ENCODE assay signal across 19 cellular contexts in the genomic region with DNA sequence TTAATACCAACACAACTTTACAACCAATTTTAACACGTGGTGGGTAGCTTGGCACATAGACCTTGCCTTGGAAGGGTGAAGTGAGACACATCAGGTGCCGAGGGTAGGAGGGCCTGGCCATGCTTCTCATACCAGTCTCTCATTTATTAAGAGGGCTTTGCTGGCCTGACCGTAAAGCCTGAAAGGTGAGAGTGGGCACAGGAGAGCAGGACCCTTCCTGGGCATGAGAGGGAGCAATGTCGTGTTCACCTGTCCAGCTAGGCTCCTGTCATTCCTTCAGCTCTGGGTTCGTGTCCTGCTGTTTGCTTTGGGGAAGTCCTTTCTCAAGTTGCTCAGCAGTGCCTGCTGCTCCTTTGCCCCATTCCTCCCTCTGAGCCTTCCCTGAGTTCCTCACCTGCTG.
DNase-seq lines count a peak whose midpoint lies in the region; ATAC-seq and TF ChIP-seq lines count a peak whose summit lies in the region.
"Had no signal": no experiment of that assay in that cellular context is flagged by ENCODE, and none has a peak within 500 bp of the region (broad histone marks: within the 10 kb centered on the region; RNA-seq: fewer than 3 reads in every experiment).

No MANE protein-coding gene starts in this region.

- no peaks in the 10 kb centered on the region for H3K36me3 Mint-ChIP-seq in osteocyte (ENCODE audit: unreplicated experiment)
- H3K36me3 Mint-ChIP-seq in naive thymus-derived CD4-positive, alpha-beta T cell = no peaks in the 10 kb centered on the region
- H3K36me3 Mint-ChIP-seq: CD14-positive monocyte; CD4-positive, alpha-beta memory T cell; CD4-positive, CD25-positive, alpha-beta regulatory T cell; CD8-positive, alpha-beta memory T cell had no signal

- no peaks in the 10 kb centered on the region for H3K9me3 ChIP-seq in right atrium auricular region
- no peaks in the 10 kb centered on the region for H3K9me3 ChIP-seq in PC-3 (ENCODE audit: low read length)
- no peaks in the 10 kb centered on the region for H3K9me3 ChIP-seq in naive thymus-derived CD4-positive, alpha-beta T cell (ENCODE audit: control insufficient read depth in 2 of 3, low read length in 3 of 3)
- no peaks in the 10 kb centered on the region for H3K9me3 ChIP-seq in lower lobe of right lung
- H3K9me3 ChIP-seq: BE2C, BLaER1 had no signal

- ATAC-seq in left cardiac atrium (no peak), PC-3 (no peak), lower lobe of right lung (no peak)
- ATAC-seq in naive thymus-derived CD4-positive, alpha-beta T cell = no peak

- H3F3A ChIP-seq in PC-3 (ENCODE audit: low read length, unreplicated experiment) = no peaks in the 10 kb centered on the region

- H3K9me3 Mint-ChIP-seq in osteocyte (ENCODE audit: unreplicated experiment) = no peaks in the 10 kb centered on the region
- H3K9me3 Mint-ChIP-seq in naive thymus-derived CD4-positive, alpha-beta T cell = peaks cover 0 to 2% (median 0%) of the 10 kb centered on the region in 11 donors

- CTCF ChIA-PET in PC-3 (lab: Charles Lee) = no interaction called here
- CTCF ChIA-PET in naive thymus-derived CD4-positive, alpha-beta T cell (lab: Charles Lee) = no interaction called here

- no peaks in the 10 kb centered on the region for H3K9me2 ChIP-seq in PC-3 (replicated peaks; ENCODE audit: low read length)

- H3K9ac ChIP-seq in PC-3 (ENCODE audit: low read length) = no peak overlapping the region
- H3K9ac ChIP-seq: BLaER1 had no signal

- intact Hi-C loops in left cardiac atrium (cut with DNase I) = no loop called here
- intact Hi-C loops in PC-3 (cut with micrococcal nuclease) = no loop called here
- intact Hi-C loops in naive thymus-derived CD4-positive, alpha-beta T cell (cut with micrococcal nuclease) = no loop called here
- intact Hi-C loops in lower lobe of right lung (cut with DNase I) = no loop called here

- DNase-seq in right atrium auricular region (ENCODE audit: low spot score) (peak; percentile 46), left cardiac atrium (no peak), PC-3 (no peak), osteocyte (ENCODE audit: extremely low spot score, unreplicated experiment) (peak; percentile 49), lower lobe of right lung (no peak)
- DNase-seq in naive thymus-derived CD4-positive, alpha-beta T cell = no peak
- DNase-seq: 8988T; ACHN; BE2C; C1 segment of cervical spinal cord; Calu3; CD4-positive, alpha-beta memory T cell; CD4-positive, CD25-positive, alpha-beta regulatory T cell; CD8-positive, alpha-beta memory T cell; COR-L47; DMS79 treated with DMSO at 0.1 percent for 48 hours; GF-D8 had no signal

- no peak overlapping the region for H2AFZ ChIP-seq in PC-3 (ENCODE audit: low read length)

- H4K20me1 ChIP-seq in PC-3 (ENCODE audit: low read length) = no peaks in the 10 kb centered on the region
- H4K20me1 ChIP-seq: BLaER1 had no signal

- TF ChIP-seq CTCF in right atrium auricular region (IDR thresholded peaks at IDR 0.05) (no peak), PC-3 (conservative IDR thresholded peaks at IDR 0.05; ENCODE audit: low read depth, low read length) (no peak), osteocyte (IDR thresholded peaks at IDR 0.05) (no peak), lower lobe of right lung (IDR thresholded peaks at IDR 0.05) (no peak)

- H3K4me3 Mint-ChIP-seq in osteocyte (ENCODE audit: unreplicated experiment) = no peak overlapping the region
- H3K4me3 Mint-ChIP-seq in naive thymus-derived CD4-positive, alpha-beta T cell = no peak overlapping the region
- H3K4me3 Mint-ChIP-seq: CD14-positive monocyte; CD4-positive, alpha-beta memory T cell; CD4-positive, CD25-positive, alpha-beta regulatory T cell; CD8-positive, alpha-beta memory T cell had no signal

- H3K4me2 ChIP-seq in PC-3 (ENCODE audit: low read length) = no peak overlapping the region
- H3K4me2 ChIP-seq: BLaER1 had no signal

- POLR2A ChIA-PET in PC-3 (lab: Charles Lee; ENCODE audit: unreplicated experiment) = no interaction called here
- POLR2A ChIA-PET in naive thymus-derived CD4-positive, alpha-beta T cell (lab: Charles Lee) = no interaction called here

- no peaks in the 10 kb centered on the region for H3K27me3 Mint-ChIP-seq in osteocyte (ENCODE audit: unreplicated experiment)
- H3K27me3 Mint-ChIP-seq in naive thymus-derived CD4-positive, alpha-beta T cell = peaks cover 0 to 22% (median 0%) of the 10 kb centered on the region in 5 donors
- H3K27me3 Mint-ChIP-seq: CD4-positive, CD25-positive, alpha-beta regulatory T cell; CD8-positive, alpha-beta memory T cell had no signal

- H3K4me3 ChIP-seq in right atrium auricular region = no peak overlapping the region
- no peak overlapping the region for H3K4me3 ChIP-seq in PC-3 (ENCODE audit: low read length)
- H3K4me3 ChIP-seq in naive thymus-derived CD4-positive, alpha-beta T cell (ENCODE audit: low read length) = no peak overlapping the region
- H3K4me3 ChIP-seq in lower lobe of right lung = no peak overlapping the region
- H3K4me3 ChIP-seq: BLaER1 had no signal

- no peaks in the 10 kb centered on the region for H3K4me1 Mint-ChIP-seq in osteocyte (ENCODE audit: unreplicated experiment)
- peaks cover 0 to 1% (median 0%) of the 10 kb centered on the region in 7 donors for H3K4me1 Mint-ChIP-seq in naive thymus-derived CD4-positive, alpha-beta T cell
- H3K4me1 Mint-ChIP-seq: CD14-positive monocyte; CD4-positive, alpha-beta memory T cell; CD4-positive, CD25-positive, alpha-beta regulatory T cell; CD8-positive, alpha-beta memory T cell had no signal

- no peaks in the 10 kb centered on the region for H3K36me3 ChIP-seq in right atrium auricular region
- no peaks in the 10 kb centered on the region for H3K36me3 ChIP-seq in PC-3 (ENCODE audit: low read depth, low read length)
- no peaks in the 10 kb centered on the region for H3K36me3 ChIP-seq in naive thymus-derived CD4-positive, alpha-beta T cell (ENCODE audit: control insufficient read depth in 2 of 3, insufficient read depth in 3 of 3, low read length in 3 of 3)
- H3K36me3 ChIP-seq in lower lobe of right lung = no peaks in the 10 kb centered on the region
- H3K36me3 ChIP-seq: BE2C, BLaER1 had no signal

- H3K27me3 ChIP-seq in right atrium auricular region = no peaks in the 10 kb centered on the region
- no peaks in the 10 kb centered on the region for H3K27me3 ChIP-seq in PC-3 (ENCODE audit: low read length)
- H3K27me3 ChIP-seq in naive thymus-derived CD4-positive, alpha-beta T cell (ENCODE audit: control insufficient read depth in 2 of 2, insufficient read depth in 2 of 2, low read length in 2 of 2) = no peaks in the 10 kb centered on the region
- H3K27me3 ChIP-seq in lower lobe of right lung (ENCODE audit: low read depth) = no peaks in the 10 kb centered on the region
- H3K27me3 ChIP-seq: BE2C, BLaER1 had no signal

- H3K27ac Mint-ChIP-seq in osteocyte (ENCODE audit: unreplicated experiment) = no peak overlapping the region
- H3K27ac Mint-ChIP-seq in naive thymus-derived CD4-positive, alpha-beta T cell = no peak overlapping the region
- H3K27ac Mint-ChIP-seq: CD14-positive monocyte; CD4-positive, alpha-beta memory T cell; CD8-positive, alpha-beta memory T cell had no signal

- no TSS peak for BruUV-seq in PC-3 (replicated peaks; lab: Mats Ljungman, UMichigan)

- H3K27ac ChIP-seq in right atrium auricular region (no peak overlapping the region), PC-3 (ENCODE audit: low read length) (peak overlapping the region; percentile 75), lower lobe of right lung (no peak overlapping the region)
- H3K27ac ChIP-seq in naive thymus-derived CD4-positive, alpha-beta T cell (ENCODE audit: low read depth, low read length) = no peak overlapping the region
- H3K27ac ChIP-seq: BLaER1 had no signal

- no peaks in the 10 kb centered on the region for H3K79me2 ChIP-seq in PC-3 (ENCODE audit: low read length)

- no peaks in the 10 kb centered on the region for H3K4me1 ChIP-seq in right atrium auricular region
- peaks cover 16% of the 10 kb centered on the region for H3K4me1 ChIP-seq in PC-3 (ENCODE audit: insufficient read depth, low read length)
- H3K4me1 ChIP-seq in naive thymus-derived CD4-positive, alpha-beta T cell (ENCODE audit: control insufficient read depth in 2 of 2, insufficient read depth in 2 of 2, low read length in 2 of 2) = no peaks in the 10 kb centered on the region
- H3K4me1 ChIP-seq in lower lobe of right lung = no peaks in the 10 kb centered on the region
- H3K4me1 ChIP-seq: BE2C, BLaER1 had no signal

Comparison
In these comparisons a context has a peak if more than half of its experiments do, and no peak if none do; other contexts are left out.
1. DNase-seq: peak in right atrium auricular region (single experiment) and osteocyte (single experiment); none in left cardiac atrium (single experiment), PC-3 (single experiment), naive thymus-derived CD4-positive, alpha-beta T cell (0 of 9) and lower lobe of right lung (single experiment).